ENCODE assay signal across 1 cellular context in the genomic region with DNA sequence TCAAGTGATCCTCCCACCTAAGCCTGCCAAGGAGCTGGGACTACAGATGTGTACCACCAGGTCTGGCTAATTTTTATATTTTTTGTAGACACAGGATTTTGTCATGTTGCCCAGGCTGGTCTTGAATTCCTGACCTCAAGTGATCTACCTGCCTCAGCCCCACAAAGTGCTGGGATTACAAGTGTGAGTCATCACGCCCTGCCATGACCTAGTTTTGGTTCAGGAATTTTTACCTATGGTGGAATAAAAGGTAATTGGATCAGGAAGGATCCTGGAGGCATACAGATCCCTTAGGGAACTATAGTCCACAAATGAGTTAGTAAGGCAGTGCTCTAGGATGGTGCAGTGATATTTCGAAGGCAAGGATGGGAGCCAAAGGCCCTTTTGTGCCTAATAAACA.
TF ChIP-seq lines count a peak whose summit lies in the region.

No MANE protein-coding gene starts in this region.

TF ChIP-seq in GM23338, 12 proteins besides CTCF, POLR2A, EP300 and RAD21 (continued from another document):
- TF ChIP-seq, protein P1, sequence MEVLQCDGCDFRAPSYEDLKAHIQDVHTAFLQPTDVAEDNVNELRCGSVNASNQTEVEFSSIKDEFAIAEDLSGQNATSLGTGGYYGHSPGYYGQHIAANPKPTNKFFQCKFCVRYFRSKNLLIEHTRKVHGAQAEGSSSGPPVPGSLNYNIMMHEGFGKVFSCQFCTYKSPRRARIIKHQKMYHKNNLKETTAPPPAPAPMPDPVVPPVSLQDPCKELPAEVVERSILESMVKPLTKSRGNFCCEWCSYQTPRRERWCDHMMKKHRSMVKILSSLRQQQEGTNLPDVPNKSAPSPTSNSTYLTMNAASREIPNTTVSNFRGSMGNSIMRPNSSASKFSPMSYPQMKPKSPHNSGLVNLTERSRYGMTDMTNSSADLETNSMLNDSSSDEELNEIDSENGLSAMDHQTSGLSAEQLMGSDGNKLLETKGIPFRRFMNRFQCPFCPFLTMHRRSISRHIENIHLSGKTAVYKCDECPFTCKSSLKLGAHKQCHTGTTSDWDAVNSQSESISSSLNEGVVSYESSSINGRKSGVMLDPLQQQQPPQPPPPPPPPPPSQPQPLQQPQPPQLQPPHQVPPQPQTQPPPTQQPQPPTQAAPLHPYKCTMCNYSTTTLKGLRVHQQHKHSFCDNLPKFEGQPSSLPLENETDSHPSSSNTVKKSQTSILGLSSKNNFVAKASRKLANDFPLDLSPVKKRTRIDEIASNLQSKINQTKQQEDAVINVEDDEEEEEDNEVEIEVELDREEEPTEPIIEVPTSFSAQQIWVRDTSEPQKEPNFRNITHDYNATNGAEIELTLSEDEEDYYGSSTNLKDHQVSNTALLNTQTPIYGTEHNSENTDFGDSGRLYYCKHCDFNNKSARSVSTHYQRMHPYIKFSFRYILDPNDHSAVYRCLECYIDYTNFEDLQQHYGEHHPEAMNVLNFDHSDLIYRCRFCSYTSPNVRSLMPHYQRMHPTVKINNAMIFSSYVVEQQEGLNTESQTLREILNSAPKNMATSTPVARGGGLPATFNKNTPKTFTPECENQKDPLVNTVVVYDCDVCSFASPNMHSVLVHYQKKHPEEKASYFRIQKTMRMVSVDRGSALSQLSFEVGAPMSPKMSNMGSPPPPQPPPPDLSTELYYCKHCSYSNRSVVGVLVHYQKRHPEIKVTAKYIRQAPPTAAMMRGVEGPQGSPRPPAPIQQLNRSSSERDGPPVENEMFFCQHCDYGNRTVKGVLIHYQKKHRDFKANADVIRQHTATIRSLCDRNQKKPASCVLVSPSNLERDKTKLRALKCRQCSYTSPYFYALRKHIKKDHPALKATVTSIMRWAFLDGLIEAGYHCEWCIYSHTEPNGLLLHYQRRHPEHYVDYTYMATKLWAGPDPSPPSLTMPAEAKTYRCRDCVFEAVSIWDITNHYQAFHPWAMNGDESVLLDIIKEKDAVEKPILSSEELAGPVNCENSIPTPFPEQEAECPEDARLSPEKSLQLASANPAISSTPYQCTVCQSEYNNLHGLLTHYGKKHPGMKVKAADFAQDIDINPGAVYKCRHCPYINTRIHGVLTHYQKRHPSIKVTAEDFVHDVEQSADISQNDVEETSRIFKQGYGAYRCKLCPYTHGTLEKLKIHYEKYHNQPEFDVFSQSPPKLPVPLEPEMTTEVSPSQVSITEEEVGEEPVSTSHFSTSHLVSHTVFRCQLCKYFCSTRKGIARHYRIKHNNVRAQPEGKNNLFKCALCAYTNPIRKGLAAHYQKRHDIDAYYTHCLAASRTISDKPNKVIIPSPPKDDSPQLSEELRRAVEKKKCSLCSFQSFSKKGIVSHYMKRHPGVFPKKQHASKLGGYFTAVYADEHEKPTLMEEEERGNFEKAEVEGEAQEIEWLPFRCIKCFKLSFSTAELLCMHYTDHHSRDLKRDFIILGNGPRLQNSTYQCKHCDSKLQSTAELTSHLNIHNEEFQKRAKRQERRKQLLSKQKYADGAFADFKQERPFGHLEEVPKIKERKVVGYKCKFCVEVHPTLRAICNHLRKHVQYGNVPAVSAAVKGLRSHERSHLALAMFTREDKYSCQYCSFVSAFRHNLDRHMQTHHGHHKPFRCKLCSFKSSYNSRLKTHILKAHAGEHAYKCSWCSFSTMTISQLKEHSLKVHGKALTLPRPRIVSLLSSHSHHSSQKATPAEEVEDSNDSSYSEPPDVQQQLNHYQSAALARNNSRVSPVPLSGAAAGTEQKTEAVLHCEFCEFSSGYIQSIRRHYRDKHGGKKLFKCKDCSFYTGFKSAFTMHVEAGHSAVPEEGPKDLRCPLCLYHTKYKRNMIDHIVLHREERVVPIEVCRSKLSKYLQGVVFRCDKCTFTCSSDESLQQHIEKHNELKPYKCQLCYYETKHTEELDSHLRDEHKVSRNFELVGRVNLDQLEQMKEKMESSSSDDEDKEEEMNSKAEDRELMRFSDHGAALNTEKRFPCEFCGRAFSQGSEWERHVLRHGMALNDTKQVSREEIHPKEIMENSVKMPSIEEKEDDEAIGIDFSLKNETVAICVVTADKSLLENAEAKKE (CRISPR knock-in tag; IDR thresholded peaks at IDR 0.05), result no peak
- TF ChIP-seq JUNB (IDR thresholded peaks at IDR 0.05; ENCODE audit: unreplicated experiment), result no peak
